8 cellular contexts compared by ENCODE assay signal in genomic region chr2:88766082-88766481, GRCh38.
DNase-seq lines count a peak whose midpoint lies in the region; ATAC-seq and TF ChIP-seq lines count a peak whose summit lies in the region.
"Not testable (repeated sequence)": the region's sequence is repeated elsewhere in the genome, so short reads cannot be mapped to it uniquely, and the experiment has no call there.

No MANE protein-coding gene starts in this region.

- H3K4me3 Mint-ChIP-seq in CD8-positive, alpha-beta T cell, result peak overlapping the region; percentile 86
- peak overlapping the region; percentile 71 for H3K4me3 Mint-ChIP-seq in activated CD4-positive, alpha-beta T cell treated with anti-CD3 and anti-CD28 coated beads for 36 hours
- H3K4me3 Mint-ChIP-seq in activated naive CD8-positive, alpha-beta T cell treated with anti-CD3 and anti-CD28 coated beads, Interleukin-2, amount 50 U/mL, for 24 hours, result peak overlapping the region; percentile 72
- H3K4me3 Mint-ChIP-seq in osteocyte (ENCODE audit: unreplicated experiment), result peak overlapping the region; percentile 71

- H3K9ac ChIP-seq in KMS-11, result peak overlapping the region; percentile 74
- H3K9ac ChIP-seq in subcutaneous abdominal adipose tissue (ENCODE audit: low read length in 5 of 5), result not testable (repeated sequence)

- H3K4me1 Mint-ChIP-seq in CD8-positive, alpha-beta T cell (ENCODE audit: low read depth), result peaks cover 12% of the 10 kb centered on the region
- peaks cover 11% of the 10 kb centered on the region for H3K4me1 Mint-ChIP-seq in activated CD4-positive, alpha-beta T cell treated with anti-CD3 and anti-CD28 coated beads for 36 hours
- H3K4me1 Mint-ChIP-seq in activated naive CD8-positive, alpha-beta T cell treated with anti-CD3 and anti-CD28 coated beads, Interleukin-2, amount 50 U/mL, for 24 hours; osteocyte (ENCODE audit: unreplicated experiment): not testable (repeated sequence)

- CTCF ChIA-PET in CD8-positive, alpha-beta T cell (lab: Charles Lee); activated CD4-positive, alpha-beta T cell treated with anti-CD3 and anti-CD28 coated beads for 36 hours (lab: Charles Lee): not testable (repeated sequence)

- H3K27ac ChIP-seq in CD8-positive, alpha-beta T cell (ENCODE audit: low read depth, low read length); subcutaneous abdominal adipose tissue (ENCODE audit: low read depth, low read length): not testable (repeated sequence)
- H3K27ac ChIP-seq in KMS-11, result peak overlapping the region; percentile 78

- not testable (repeated sequence) for H3K27me3 ChIP-seq in CD8-positive, alpha-beta T cell (ENCODE audit: insufficient read depth, low read length); KMS-11 (ENCODE audit: insufficient read depth, low read depth)
- H3K27me3 ChIP-seq in kidney epithelial cell (ENCODE audit: control insufficient read depth, insufficient read depth, low read length) (peaks cover 20% of the 10 kb centered on the region), subcutaneous abdominal adipose tissue (ENCODE audit: control insufficient read depth in 5 of 5, insufficient read depth in 4 of 5, low read length in 5 of 5) (peaks cover 14 to 23% (median 17%) of the 10 kb centered on the region in 5 donors)

- POLR2A ChIA-PET in CD8-positive, alpha-beta T cell (lab: Charles Lee), result interaction anchor here (1.3 kb wide), 1 partner anchor 11 kb away, joined by 4 read pairs; no protein-coding TSS in a partner anchor
- POLR2A ChIA-PET in activated CD4-positive, alpha-beta T cell treated with anti-CD3 and anti-CD28 coated beads for 36 hours (lab: Charles Lee), result interaction anchor here (1.0 kb wide), 1 partner anchor 11 kb away, joined by 3 read pairs; no protein-coding TSS in a partner anchor

- H3K9me3 ChIP-seq in CD8-positive, alpha-beta T cell (ENCODE audit: low read length); subcutaneous abdominal adipose tissue (ENCODE audit: control insufficient read depth in 5 of 5, low read length in 5 of 5): not testable (repeated sequence)

- H3K36me3 Mint-ChIP-seq in CD8-positive, alpha-beta T cell; activated CD4-positive, alpha-beta T cell treated with anti-CD3 and anti-CD28 coated beads for 36 hours (ENCODE audit: low read depth); activated naive CD8-positive, alpha-beta T cell treated with anti-CD3 and anti-CD28 coated beads, Interleukin-2, amount 50 U/mL, for 24 hours (ENCODE audit: low read depth); osteocyte (ENCODE audit: unreplicated experiment): not testable (repeated sequence)

- ATAC-seq in CD8-positive, alpha-beta T cell; activated CD4-positive, alpha-beta T cell treated with anti-CD3 and anti-CD28 coated beads for 36 hours; activated naive CD8-positive, alpha-beta T cell treated with anti-CD3 and anti-CD28 coated beads, Interleukin-2, amount 50 U/mL, for 24 hours: not testable (repeated sequence)

- not testable (repeated sequence) for DNase-seq in CD8-positive, alpha-beta T cell; activated CD4-positive, alpha-beta T cell treated with anti-CD3 and anti-CD28 coated beads for 36 hours; activated naive CD8-positive, alpha-beta T cell treated with anti-CD3 and anti-CD28 coated beads, Interleukin-2, amount 50 U/mL, for 24 hours; epithelial cell of proximal tubule (ENCODE audit: low read depth); kidney epithelial cell (ENCODE audit: low read depth); osteocyte (ENCODE audit: extremely low spot score, unreplicated experiment)

- H3K9me3 Mint-ChIP-seq in CD8-positive, alpha-beta T cell; activated CD4-positive, alpha-beta T cell treated with anti-CD3 and anti-CD28 coated beads for 36 hours (ENCODE audit: low read depth); activated naive CD8-positive, alpha-beta T cell treated with anti-CD3 and anti-CD28 coated beads, Interleukin-2, amount 50 U/mL, for 24 hours; osteocyte (ENCODE audit: unreplicated experiment): not testable (repeated sequence)

- H2AFZ ChIP-seq in KMS-11 (ENCODE audit: low read depth), result peak overlapping the region; percentile 67; the same call in 1 of the 2 replicates

- peak overlapping the region; percentile 30 for H3K4me3 ChIP-seq in CD8-positive, alpha-beta T cell (ENCODE audit: low read depth, low read length)
- H3K4me3 ChIP-seq in KMS-11 (IDR thresholded peaks at IDR 0.05; ENCODE audit: insufficient read depth, low read depth, low read length), result not testable (repeated sequence)
- H3K4me3 ChIP-seq in epithelial cell of proximal tubule (ENCODE audit: low read depth, low read length) (peak overlapping the region; percentile 48), kidney epithelial cell (ENCODE audit: low read depth, low read length) (peak overlapping the region; percentile 37), subcutaneous abdominal adipose tissue (ENCODE audit: low read depth in 1 of 5, low read length in 5 of 5) (peak overlapping the region in 4 of 5 donors; percentile 39 to 59 (median 52))

- H3K27ac Mint-ChIP-seq in CD8-positive, alpha-beta T cell, result peak overlapping the region; percentile 83
- H3K27ac Mint-ChIP-seq in activated CD4-positive, alpha-beta T cell treated with anti-CD3 and anti-CD28 coated beads for 36 hours, result peak overlapping the region; percentile 25
- H3K27ac Mint-ChIP-seq in activated naive CD8-positive, alpha-beta T cell treated with anti-CD3 and anti-CD28 coated beads, Interleukin-2, amount 50 U/mL, for 24 hours; osteocyte (ENCODE audit: unreplicated experiment): not testable (repeated sequence)

- intact Hi-C loops in CD8-positive, alpha-beta T cell (cut with DNase I, micrococcal nuclease), result loop anchor here in 1 of 2 experiments (5.0 kb wide), 1 partner anchor 74 kb away; the partner anchor contains the start of gene RPIA
- intact Hi-C loops in activated CD4-positive, alpha-beta T cell treated with anti-CD3 and anti-CD28 coated beads for 36 hours (cut with DNase I, micrococcal nuclease), result not testable (repeated sequence)

- not testable (repeated sequence) for H3K4me1 ChIP-seq in CD8-positive, alpha-beta T cell (ENCODE audit: insufficient read depth, low read length)
- peaks cover 56% of the 10 kb centered on the region for H3K4me1 ChIP-seq in KMS-11 (ENCODE audit: low read depth, poor library complexity, severe bottlenecking)
- H3K4me1 ChIP-seq in subcutaneous abdominal adipose tissue (ENCODE audit: control insufficient read depth in 5 of 5, insufficient read depth in 5 of 5, low read length in 5 of 5), result peaks cover 0 to 14% (median 13%) of the 10 kb centered on the region in 5 donors

- H3K36me3 ChIP-seq in CD8-positive, alpha-beta T cell (ENCODE audit: insufficient read depth, low read length); KMS-11 (ENCODE audit: insufficient read depth); kidney epithelial cell (ENCODE audit: control insufficient read depth, insufficient read depth, low read length); subcutaneous abdominal adipose tissue (ENCODE audit: control insufficient read depth in 5 of 5, insufficient read depth in 5 of 5, low read length in 5 of 5): not testable (repeated sequence)

- not testable (repeated sequence) for TF ChIP-seq CTCF in CD8-positive, alpha-beta T cell (IDR thresholded peaks at IDR 0.05); KMS-11 (conservative IDR thresholded peaks at IDR 0.05; ENCODE audit: low read depth, low read length); epithelial cell of proximal tubule (conservative IDR thresholded peaks at IDR 0.05; ENCODE audit: low read depth, low read length); kidney epithelial cell (IDR thresholded peaks at IDR 0.05; ENCODE audit: insufficient read depth, low read length, poor library complexity, severe bottlenecking); osteocyte (IDR thresholded peaks at IDR 0.05)

- not testable (repeated sequence) for H4K20me1 ChIP-seq in KMS-11 (ENCODE audit: insufficient read depth)

- peaks cover 19% of the 10 kb centered on the region for H3K27me3 Mint-ChIP-seq in CD8-positive, alpha-beta T cell (ENCODE audit: low read depth)
- H3K27me3 Mint-ChIP-seq in activated CD4-positive, alpha-beta T cell treated with anti-CD3 and anti-CD28 coated beads for 36 hours, result peaks cover 15% of the 10 kb centered on the region
- peaks cover 27% of the 10 kb centered on the region for H3K27me3 Mint-ChIP-seq in activated naive CD8-positive, alpha-beta T cell treated with anti-CD3 and anti-CD28 coated beads, Interleukin-2, amount 50 U/mL, for 24 hours
- H3K27me3 Mint-ChIP-seq in osteocyte (ENCODE audit: unreplicated experiment), result peaks cover 50% of the 10 kb centered on the region

- H3K79me2 ChIP-seq in KMS-11 (ENCODE audit: insufficient read depth, low read depth), result peaks cover 42% of the 10 kb centered on the region

- H3K4me2 ChIP-seq in KMS-11, result peak overlapping the region; percentile 52
